In genomic region chr3:110773413-110773954, GRCh38 we compare ENCODE assay signal across 12 cellular contexts.
A peak's percentile ranks its signal among the peaks of the same experiment; 100 is the strongest.
DNase-seq lines count a peak whose midpoint lies in the region; ATAC-seq and TF ChIP-seq lines count a peak whose summit lies in the region.
"Had no signal": no experiment of that assay in that cellular context is flagged by ENCODE, and none has a peak within 500 bp of the region (broad histone marks: within the 10 kb centered on the region; RNA-seq: fewer than 3 reads in every experiment).

No MANE protein-coding gene starts in this region.

- H3K9me3 ChIP-seq in SJSA1 (replicated peaks) (no peaks in the 10 kb centered on the region), fibroblast of lung (ENCODE audit: control insufficient read depth, insufficient read depth, low read depth, low read length) (no peaks in the 10 kb centered on the region)

- H3K27me3 Mint-ChIP-seq in progenitor cell of endocrine pancreas (no peaks in the 10 kb centered on the region), CD14-positive monocyte (ENCODE audit: low read depth in 3 of 3) (no peaks in the 10 kb centered on the region)
- H3K27me3 Mint-ChIP-seq: memory B cell, T-helper 17 cell had no signal

- H3K27ac Mint-ChIP-seq in progenitor cell of endocrine pancreas (peak overlapping the region; percentile 78), CD14-positive monocyte (no peak overlapping the region)
- H3K27ac Mint-ChIP-seq: activated CD8-positive, alpha-beta T cell treated with anti-CD3 and anti-CD28 coated beads, Interleukin-2, amount 10 ng/mL, durations not matched to agents 7 days and 5 days; memory B cell had no signal

- H2AFZ ChIP-seq in fibroblast of lung (ENCODE audit: low read length) = no peak overlapping the region

- H3K27me3 ChIP-seq in SJSA1 (replicated peaks) (no peaks in the 10 kb centered on the region), fibroblast of lung (ENCODE audit: control insufficient read depth, insufficient read depth, low read length) (no peaks in the 10 kb centered on the region)

- no peaks in the 10 kb centered on the region for H3K36me3 Mint-ChIP-seq in progenitor cell of endocrine pancreas (ENCODE audit: insufficient read depth)
- no peaks in the 10 kb centered on the region for H3K36me3 Mint-ChIP-seq in CD14-positive monocyte
- H3K36me3 Mint-ChIP-seq: memory B cell had no signal

- no peaks in the 10 kb centered on the region for H4K20me1 ChIP-seq in fibroblast of lung (ENCODE audit: control insufficient read depth, extremely low read depth, insufficient read depth, low read length)

- H3K4me1 Mint-ChIP-seq in progenitor cell of endocrine pancreas (ENCODE audit: low read depth) (peaks cover 18% of the 10 kb centered on the region), CD14-positive monocyte (no peaks in the 10 kb centered on the region)
- H3K4me1 Mint-ChIP-seq: memory B cell, T-helper 17 cell had no signal

- ATAC-seq in GM18505 (IDR thresholded peaks at IDR 0.05; ENCODE audit: unreplicated experiment) = no peak
- ATAC-seq: activated CD8-positive, alpha-beta T cell treated with anti-CD3 and anti-CD28 coated beads, Interleukin-2, amount 10 ng/mL, durations not matched to agents 7 days and 5 days; T-helper 17 cell had no signal

- no peaks in the 10 kb centered on the region for H3K36me3 ChIP-seq in SJSA1
- H3K36me3 ChIP-seq in fibroblast of lung (ENCODE audit: control insufficient read depth, insufficient read depth, low read length) = no peaks in the 10 kb centered on the region

- H3K9me3 Mint-ChIP-seq in progenitor cell of endocrine pancreas (ENCODE audit: low read depth) (no peaks in the 10 kb centered on the region), CD14-positive monocyte (peaks cover 0 to 5% (median 2%) of the 10 kb centered on the region in 7 donors)
- H3K9me3 Mint-ChIP-seq: memory B cell had no signal

- TF ChIP-seq POLR2A in GM18505 (IDR thresholded peaks at IDR 0.05; ENCODE audit: borderline replicate concordance, extremely low read depth, insufficient read depth, insufficient read length) = no peak

- H3K27ac ChIP-seq in SJSA1 (peak overlapping the region; percentile 71), fibroblast of lung (ENCODE audit: insufficient read depth, low read length) (no peak overlapping the region)

- H3K4me2 ChIP-seq in fibroblast of lung (ENCODE audit: extremely low read depth, insufficient read depth, low read length) = no peak overlapping the region

- TF ChIP-seq CTCF in fibroblast of lung (conservative IDR thresholded peaks at IDR 0.05 in 1 of 2, IDR thresholded peaks at IDR 0.05 in 1 of 2; ENCODE audit: low read depth in 1 of 2, low read length in 2 of 2) (no peak), progenitor cell of endocrine pancreas (IDR thresholded peaks at IDR 0.05; ENCODE audit: unreplicated experiment) (no peak), CD14-positive monocyte (IDR thresholded peaks at IDR 0.05) (no peak)

- no peaks in the 10 kb centered on the region for H3K79me2 ChIP-seq in fibroblast of lung (ENCODE audit: control insufficient read depth, insufficient read depth, low read length)

- no peak overlapping the region for H3K9ac ChIP-seq in fibroblast of lung (ENCODE audit: insufficient read depth, low read length)

- no peak overlapping the region for H3K4me3 Mint-ChIP-seq in progenitor cell of endocrine pancreas (ENCODE audit: low read depth)
- no peak overlapping the region for H3K4me3 Mint-ChIP-seq in CD14-positive monocyte
- H3K4me3 Mint-ChIP-seq: activated CD8-positive, alpha-beta T cell treated with anti-CD3 and anti-CD28 coated beads, Interleukin-2, amount 10 ng/mL, durations not matched to agents 7 days and 5 days; memory B cell; T-helper 17 cell had no signal

- peaks cover 26% of the 10 kb centered on the region for H3K4me1 ChIP-seq in SJSA1 (replicated peaks)
- H3K4me1 ChIP-seq in fibroblast of lung (ENCODE audit: control insufficient read depth, extremely low read depth, insufficient read depth, low read length) = peaks cover 6% of the 10 kb centered on the region

- DNase-seq in H4 (ENCODE audit: low spot score) (peak; percentile 75), SJSA1 (ENCODE audit: low read depth in 1 of 2, low spot score in 2 of 2) (peak; percentile 68 to 76), fibroblast of lung (ENCODE audit: low read depth in 2 of 2) (peak; percentile 92 to 96), progenitor cell of endocrine pancreas (ENCODE audit: low spot score, unreplicated experiment) (no peak), CD14-positive monocyte (ENCODE audit: low spot score) (no peak), GF-D8 (lab: John Stamatoyannopoulos, UW) (no peak)
- DNase-seq in activated naive CD4-positive, alpha-beta T cell (lab: John Stamatoyannopoulos, UW) = no peak
- DNase-seq: activated CD8-positive, alpha-beta T cell treated with anti-CD3 and anti-CD28 coated beads, Interleukin-2, amount 10 ng/mL, durations not matched to agents 7 days and 5 days; activated naive CD4-positive, alpha-beta T cell treated with anti-CD3 and anti-CD28 coated beads, Interleukin-2, amount 50 U/mL, for 16 hours; T-helper 17 cell had no signal

- intact Hi-C loops in CD14-positive monocyte (cut with micrococcal nuclease) = no loop called here

- no peak overlapping the region for H3K4me3 ChIP-seq in SJSA1
- H3K4me3 ChIP-seq in fibroblast of lung (replicated peaks in 1 of 4; ENCODE audit: control extremely low read depth in 1 of 4, insufficient read depth in 1 of 4, low read depth in 3 of 4, low read length in 4 of 4) = no peak overlapping the region

Comparison
In these comparisons a context has a peak if more than half of its experiments do, and no peak if none do; other contexts are left out.
1. DNase-seq: peak in H4 (single experiment), SJSA1 (2 of 2) and fibroblast of lung (2 of 2); none in progenitor cell of endocrine pancreas (single experiment), activated naive CD4-positive, alpha-beta T cell (0 of 4), CD14-positive monocyte (single experiment) and GF-D8 (single experiment).